ENCODE assay signal across 21 cellular contexts in genomic region chr20:46252352-46253091, GRCh38. TPM values are rescaled to one million over a fixed set of nuclear protein-coding genes. Genes with fewer than 3 reads are reported as not detected.
"Had no signal": no experiment of that assay in that cellular context is flagged by ENCODE, and none has a peak within 500 bp of the region (broad histone marks: within the 10 kb centered on the region; RNA-seq: fewer than 3 reads in every experiment).

No MANE protein-coding gene starts in this region.

- H3K27ac ChIP-seq: esophagus muscularis mucosa, gastroesophageal sphincter, heart left ventricle, thyroid gland, uterus had no signal

- H3K4me3 Mint-ChIP-seq: activated naive CD4-positive, alpha-beta T cell treated with anti-CD3 and anti-CD28 coated beads, Interleukin-2, amount 50 U/mL, for 24 hours; memory B cell; neural crest cell had no signal

- H3K4me1 Mint-ChIP-seq: activated naive CD4-positive, alpha-beta T cell treated with anti-CD3 and anti-CD28 coated beads, Interleukin-2, amount 50 U/mL, for 24 hours; neural crest cell had no signal

- FAIRE-seq: endothelial cell of umbilical vein had no signal

- H3K36me3 Mint-ChIP-seq: activated naive CD4-positive, alpha-beta T cell treated with anti-CD3 and anti-CD28 coated beads, Interleukin-2, amount 50 U/mL, for 24 hours; memory B cell had no signal

- DNase-seq: activated CD4-positive, alpha-beta T cell treated with anti-CD3 and anti-CD28 coated beads, Interleukin-2, amount 50 U/mL, for 4 hours; activated gamma-delta T cell; effector memory CD4-positive, alpha-beta T cell; heart left ventricle; kidney glomerular epithelial cell; left ventricle myocardium superior; stimulated activated CD4-positive, alpha-beta T cell treated with anti-CD3 and anti-CD28 coated beads, Interleukin-12 subunit alpha, Interleukin-12 subunit beta, amount 100 ng/mL, for 4 hours; stimulated activated CD4-positive, alpha-beta T cell treated with anti-CD3 and anti-CD28 coated beads, Interleukin-1b, Interleukin-23, amount 100 ng/mL, for 48 hours; stimulated activated CD8-positive, alpha-beta memory T cell treated with anti-CD3 and anti-CD28 coated beads, Interleukin-4, amount 100 ng/mL, for 48 hours; stimulated activated naive CD4-positive, alpha-beta T cell; thyroid gland; uterus had no signal

- H3K27ac Mint-ChIP-seq: activated naive CD4-positive, alpha-beta T cell treated with anti-CD3 and anti-CD28 coated beads, Interleukin-2, amount 50 U/mL, for 24 hours; memory B cell; progenitor cell of endocrine pancreas had no signal

- H3K4me1 ChIP-seq: thyroid gland, uterus had no signal

- H3K36me3 ChIP-seq: esophagus muscularis mucosa, gastroesophageal sphincter, heart left ventricle, thyroid gland, uterus had no signal

- H3K4me3 ChIP-seq: esophagus muscularis mucosa, gastroesophageal sphincter, heart left ventricle, thyroid gland, uterus had no signal

- H3K9me3 Mint-ChIP-seq: activated naive CD4-positive, alpha-beta T cell treated with anti-CD3 and anti-CD28 coated beads, Interleukin-2, amount 50 U/mL, for 24 hours; memory B cell; neural crest cell had no signal

- ATAC-seq: gastroesophageal sphincter had no signal

RNA-seq across cellular contexts. Expression of gene CDH22, which starts 55.8 kb away (rescaled TPM):
- total RNA-seq: endothelial cell of umbilical vein, mononuclear cell, subcutaneous adipose tissue had no signal
- polyA plus RNA-seq: endothelial cell of umbilical vein had no signal
